ENCODE assay signal across 27 cellular contexts in genomic region chr6:136744889-136745288, GRCh38.
"Had no signal": no experiment of that assay in that cellular context is flagged by ENCODE, and none has a peak within 500 bp of the region (broad histone marks: within the 10 kb centered on the region; RNA-seq: fewer than 3 reads in every experiment).

No MANE protein-coding gene starts in this region.

- H3K36me3 ChIP-seq: right lobe of liver, upper lobe of left lung, vagina, WERI-Rb-1 had no signal

- H3K4me1 ChIP-seq: right lobe of liver had no signal

- DNase-seq: activated CD4-positive, alpha-beta T cell treated with anti-CD3 and anti-CD28 coated beads for 48 hours; activated CD4-positive, alpha-beta T cell treated with anti-CD3 and anti-CD28 coated beads, Interleukin-2, amount 50 U/mL, for 48 hours; activated CD8-positive, alpha-beta memory T cell treated with anti-CD3 and anti-CD28 coated beads for 24 hours; activated effector memory CD4-positive, alpha-beta T cell treated with Interleukin-2 at 50 U/mL for 16 hours; activated naive CD4-positive, alpha-beta T cell treated with Interleukin-2 at 50 U/mL for 16 hours; body of pancreas; effector CD4-positive, alpha-beta T cell; glutamatergic neuron; immature natural killer cell; kidney; mesendoderm; natural killer cell; right lobe of liver; stimulated activated CD4-positive, alpha-beta T cell treated with anti-CD3 and anti-CD28 coated beads, Interleukin-2, amount 100 ng/mL, for 48 hours; stimulated activated naive CD4-positive, alpha-beta T cell treated with Interleukin-2 at 50 U/mL for 16 hours; T-helper 9 cell; upper lobe of left lung; WERI-Rb-1 had no signal

- H3K9me3 ChIP-seq: body of pancreas, right lobe of liver, upper lobe of left lung, vagina had no signal

- H3K4me3 ChIP-seq: body of pancreas, lung, right lobe of liver, upper lobe of left lung, vagina had no signal

- H3K27ac ChIP-seq: body of pancreas, epithelial cell of prostate, right lobe of liver, upper lobe of left lung, vagina, WERI-Rb-1 had no signal

- H3K27ac Mint-ChIP-seq: activated naive CD8-positive, alpha-beta T cell; dendritic cell treated with granulocyte-macrophage colony-stimulating factor and Interleukin-4, amounts not matched to agents 40 ng/mL and 50 ng/mL, for 4 days; immature natural killer cell; natural killer cell had no signal

- H3K36me3 Mint-ChIP-seq: immature natural killer cell, natural killer cell had no signal

- H3K27me3 Mint-ChIP-seq: activated naive CD8-positive, alpha-beta T cell; dendritic cell treated with granulocyte-macrophage colony-stimulating factor and Interleukin-4, amounts not matched to agents 40 ng/mL and 50 ng/mL, for 4 days had no signal

- FAIRE-seq: endometrium, frontal cortex, kidney, TTC549 had no signal

- H3K9me3 Mint-ChIP-seq: dendritic cell treated with granulocyte-macrophage colony-stimulating factor and Interleukin-4, amounts not matched to agents 40 ng/mL and 50 ng/mL, for 4 days; immature natural killer cell; natural killer cell had no signal

- H3K27me3 ChIP-seq: body of pancreas, right lobe of liver, upper lobe of left lung, vagina had no signal

- ATAC-seq: activated CD4-positive, CD25-positive, alpha-beta regulatory T cell treated with anti-CD3 and anti-CD28 coated beads, Interleukin-2, amount 50 U/mL, for 24 hours; body of pancreas; natural killer cell; right lobe of liver had no signal

- H3K4me3 Mint-ChIP-seq: activated naive CD8-positive, alpha-beta T cell; dendritic cell treated with granulocyte-macrophage colony-stimulating factor and Interleukin-4, amounts not matched to agents 40 ng/mL and 50 ng/mL, for 4 days; immature natural killer cell; natural killer cell had no signal
